Comparison of ENCODE assay signal across 10 cellular contexts in the genomic region with DNA sequence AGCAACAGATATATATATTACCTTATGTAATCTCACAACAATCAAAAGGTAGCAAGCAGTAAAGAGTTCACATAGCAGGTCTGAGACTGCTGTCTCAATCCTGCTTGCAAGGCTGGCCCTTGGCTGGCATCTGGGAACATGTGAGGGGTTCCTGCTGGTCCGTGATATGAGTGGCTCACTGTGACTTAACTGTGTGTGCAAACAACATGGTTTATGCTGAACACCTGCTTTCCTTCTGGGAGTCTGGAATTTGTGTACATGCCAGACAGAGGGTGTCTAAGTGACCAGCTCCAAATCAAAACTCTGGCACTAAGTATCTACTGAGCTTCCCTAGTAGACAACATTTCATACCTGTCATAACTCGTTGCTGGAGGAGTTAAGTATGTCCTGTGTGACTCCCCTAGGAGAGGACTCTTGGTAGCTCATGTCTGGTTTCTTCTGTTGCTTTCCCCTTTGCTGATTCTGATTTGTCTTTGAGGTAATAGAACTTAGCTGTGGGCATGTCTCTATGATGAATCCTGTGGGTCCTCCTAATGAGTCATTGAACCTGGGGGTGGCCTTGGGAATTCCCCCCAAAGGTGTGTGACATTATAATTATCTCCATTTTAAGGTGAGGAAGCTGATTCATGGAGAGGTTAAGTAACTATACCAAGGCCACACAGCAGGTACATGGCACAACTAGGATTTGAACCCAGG.
DNase-seq lines count a peak whose midpoint lies in the region; ATAC-seq, FAIRE-seq and TF ChIP-seq lines count a peak whose summit lies in the region.
"Had no signal": no experiment of that assay in that cellular context is flagged by ENCODE, and none has a peak within 500 bp of the region (broad histone marks: within the 10 kb centered on the region; RNA-seq: fewer than 3 reads in every experiment).

No MANE protein-coding gene starts in this region.

- peak; percentile 51 for DNase-seq in activated gamma-delta T cell treated with anti-CD3 and anti-CD28 coated beads, Interleukin-2, amount 50 U/mL, for 16 hours (ENCODE audit: low read depth)
- DNase-seq in activated gamma-delta T cell treated with Interleukin-2 at 50 U/mL for 16 hours (no peak), GM12878 (ENCODE audit: low read depth, low spot score) (no peak), prostate gland (ENCODE audit: low spot score) (no peak), tibial artery (no peak), GM19238 (ENCODE audit: insufficient read length, low spot score) (no peak)
- DNase-seq in effector CD4-positive, alpha-beta T cell, result no peak
- DNase-seq: glutamatergic neuron, NCI-H2171 treated with DMSO at 0.1 percent for 48 hours had no signal

- SMC1A ChIA-PET in GM12878 (lab: Charles Lee; ENCODE audit: uncharacterized antibody, unreplicated experiment), result interaction anchor here (0.6 to 11.6 kb wide), 21 partner anchors 8 to 210 kb away, joined by 3 to 275 read pairs (median 6); no protein-coding TSS in a partner anchor

- RAD21 ChIA-PET in GM12878 (lab: Charles Lee; ENCODE audit: unreplicated experiment), result interaction anchor here (1.2 to 10.7 kb wide), 14 partner anchors 10 to 133 kb away, joined by 3 to 221 read pairs (median 15); no protein-coding TSS in a partner anchor

- no peak for FAIRE-seq in GM12878 (lab: Jason Lieb, UNC)

- H3K9ac ChIP-seq in GM12878 (ENCODE audit: control insufficient read depth, insufficient read depth, low read length), result no peak overlapping the region

- TF ChIP-seq RAD21 in GM12878 (IDR thresholded peaks at IDR 0.05; ENCODE audit: insufficient read depth, low read depth, low read length), result no peak

- H3K9me3 ChIP-seq in GM12878 (replicated peaks; ENCODE audit: control insufficient read depth, insufficient read depth, low read length) (peaks cover 6% of the 10 kb centered on the region), prostate gland (no peaks in the 10 kb centered on the region), tibial artery (no peaks in the 10 kb centered on the region)

- H3K36me3 ChIP-seq in GM12878 (ENCODE audit: control insufficient read depth in 2 of 2, insufficient read depth in 2 of 2, low read length in 1 of 2) (peaks cover 0 to 31% of the 10 kb centered on the region in 2 experiments; a peak in 2 of 4 replicates), prostate gland (no peaks in the 10 kb centered on the region), tibial artery (no peaks in the 10 kb centered on the region)

- peaks cover 52% of the 10 kb centered on the region for H3K4me1 ChIP-seq in GM12878 (ENCODE audit: control insufficient read depth, insufficient read depth, low read length)
- no peaks in the 10 kb centered on the region for H3K4me1 ChIP-seq in prostate gland (replicated peaks)
- H3K4me1 ChIP-seq in tibial artery, result peaks cover 0 to 40% (median 8%) of the 10 kb centered on the region in 4 donors

- in situ Hi-C loops in GM12878 (cut with MboI), result no loop called here

- H3K27me3 ChIP-seq in GM12878 (replicated peaks in 1 of 2; ENCODE audit: control insufficient read depth in 2 of 2, insufficient read depth in 2 of 2, low read length in 1 of 2) (no peaks in the 10 kb centered on the region), prostate gland (replicated peaks; ENCODE audit: insufficient read depth) (no peaks in the 10 kb centered on the region), tibial artery (no peaks in the 10 kb centered on the region)

- peak overlapping the region; percentile 26; the same call in 1 of the 2 replicates for H3K4me2 ChIP-seq in GM12878 (ENCODE audit: control insufficient read depth, insufficient read depth)

- no TSS peak for BruUV-seq in GM12878 (replicated peaks; lab: Mats Ljungman, UMichigan)

- H3K4me3 ChIP-seq in GM12878 (no peak overlapping the region), prostate gland (no peak overlapping the region), tibial artery (no peak overlapping the region)

- ATAC-seq in GM12878, result peak; percentile 22
- no peak for ATAC-seq in GM21619 (IDR thresholded peaks at IDR 0.05; ENCODE audit: unreplicated experiment)

- no peak for TF ChIP-seq EP300 in GM12878 (IDR thresholded peaks at IDR 0.05; ENCODE audit: borderline replicate concordance in 1 of 2, control insufficient read depth in 1 of 2, low read depth in 2 of 2, low read length in 2 of 2)

- no peak for TF ChIP-seq CTCF in GM12878 (IDR thresholded peaks at IDR 0.05 in 2 of 3, conservative IDR thresholded peaks at IDR 0.05 in 1 of 3; ENCODE audit: control insufficient read depth in 2 of 3, extremely low read depth in 1 of 3, insufficient read depth in 1 of 3, low read depth in 3 of 3, low read length in 3 of 3)
- no peak for TF ChIP-seq CTCF in prostate gland (IDR thresholded peaks at IDR 0.05)
- no peak for TF ChIP-seq CTCF in tibial artery (IDR thresholded peaks at IDR 0.05)

- 24% methylated on average over 2 of the region's 2 CpGs for WGBS in GM12878 (ENCODE audit: insufficient coverage, insufficient replicate concordance, low lambda C conversion rate, missing lambda C conversion rate)
- 46% methylated on average over 2 of the region's 2 CpGs for WGBS in prostate gland

- POLR2A ChIA-PET in GM12878 (lab: Charles Lee), result interaction anchor here (1.0 to 3.4 kb wide), 8 partner anchors 10 to 96 kb away, joined by 3 to 16 read pairs (median 6); no protein-coding TSS in a partner anchor

- intact Hi-C loops in GM12878 (cut with micrococcal nuclease; ENCODE audit: unreplicated experiment) (no loop called here), prostate gland (cut with DNase I) (loop anchor here (5.0 to 10.0 kb wide), 4 partner anchors 47 to 132 kb away; partner anchors contain the start of gene NEDD9), tibial artery (cut with DNase I; ENCODE audit: low total_unique reads) (no loop called here)

- H3K27ac ChIP-seq in GM12878 (ENCODE audit: control insufficient read depth, insufficient read depth), result peak overlapping the region; percentile 40; the same call in 1 of the 2 replicates
- peak overlapping the region; percentile 74 to 80 for H3K27ac ChIP-seq in prostate gland
- peak overlapping the region; percentile 71 to 73 for H3K27ac ChIP-seq in tibial artery

- no peak for TF ChIP-seq POLR2A in GM12878 (IDR thresholded peaks at IDR 0.05; ENCODE audit: low read depth, low read length)
- no peak for TF ChIP-seq POLR2A in prostate gland (IDR thresholded peaks at IDR 0.05)

- no peaks in the 10 kb centered on the region for H4K20me1 ChIP-seq in GM12878 (ENCODE audit: control insufficient read depth, insufficient read depth)

- CTCF ChIA-PET in GM12878 (lab: Yijun Ruan, JAX), result interaction anchor here (1.1 to 7.8 kb wide), 6 partner anchors 9 to 192 kb away, joined by 3 to 72 read pairs (median 8); no protein-coding TSS in a partner anchor

- H3K79me2 ChIP-seq in GM12878 (ENCODE audit: control insufficient read depth, insufficient read depth, low read length), result peaks cover 65% of the 10 kb centered on the region

- 0 out of 2 replicates have a peak overlapping the region, but pooled peaks have one; percentile 13 for H2AFZ ChIP-seq in GM12878 (ENCODE audit: control insufficient read depth, low read depth, low read length)

TF ChIP-seq in GM12878, 131 proteins besides CTCF, POLR2A, EP300 and RAD21 (continues in another document):
- TF ChIP-seq CEBPZ (IDR thresholded peaks at IDR 0.05; ENCODE audit: low read depth, low read length) (no peak), TCF12 (IDR thresholded peaks at IDR 0.05; ENCODE audit: low read depth, low read length) (no peak), JUND (IDR thresholded peaks at IDR 0.05; ENCODE audit: low read depth, low read length) (no peak), BCLAF1 (IDR thresholded peaks at IDR 0.05) (no peak), RUNX3 (IDR thresholded peaks at IDR 0.05; ENCODE audit: low read length) (peak; percentile 49; the same call in 1 of the 2 replicates), SRF (IDR thresholded peaks at IDR 0.05; ENCODE audit: low read depth in 2 of 2, low read length in 2 of 2) (no peak)
